Comparison of ENCODE assay signal across 1 cellular context in the genomic region with DNA sequence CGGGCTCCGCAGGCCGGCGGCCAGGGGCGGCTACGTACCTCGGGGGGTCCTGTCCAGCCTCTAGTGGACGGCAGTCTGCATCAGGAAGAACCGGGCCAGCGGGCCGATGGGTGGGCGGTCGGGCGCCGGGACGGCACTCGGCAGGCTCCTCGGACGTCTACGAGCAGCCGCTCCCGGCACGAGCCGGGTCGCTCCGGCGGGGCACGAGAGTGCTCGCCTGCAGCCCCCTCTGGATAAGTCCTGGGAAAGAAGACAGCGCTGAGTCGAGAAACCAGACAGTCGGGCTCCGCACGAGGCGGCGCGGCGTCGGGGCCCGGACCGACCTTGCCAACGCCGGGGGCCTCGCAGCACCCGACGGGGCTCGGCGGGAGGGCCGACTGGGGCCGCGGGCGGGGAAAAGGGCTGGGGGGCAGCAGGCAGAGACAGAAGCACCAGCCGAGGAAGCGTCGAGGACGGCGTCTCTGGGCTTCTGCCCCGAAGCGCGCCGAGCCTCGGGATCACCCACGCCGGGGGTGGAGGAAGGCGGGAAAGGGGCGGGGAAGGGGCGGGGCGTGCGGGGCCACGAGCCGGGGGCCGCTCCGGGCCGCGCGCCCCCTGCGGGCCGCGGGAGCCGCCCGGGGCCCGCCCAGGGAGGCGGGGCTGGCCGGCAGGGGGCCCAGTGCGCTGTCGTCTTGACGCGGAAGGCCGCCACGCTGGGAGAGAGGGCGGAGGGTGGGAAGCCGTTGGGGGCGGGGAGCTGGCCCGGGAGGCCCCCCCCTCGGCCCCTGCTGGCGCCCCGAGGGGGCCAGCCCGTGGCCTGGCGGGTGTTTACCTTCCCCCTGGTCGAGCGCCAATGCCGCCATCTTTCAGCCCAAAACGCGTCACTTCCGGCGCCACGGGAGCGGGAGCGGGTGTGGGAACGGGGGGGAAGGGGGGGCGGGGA.
TF ChIP-seq lines count a peak whose summit lies in the region.

No MANE protein-coding gene starts in this region.

TF ChIP-seq in Ishikawa, 13 proteins besides CTCF, POLR2A, EP300 and RAD21 (continued from another document):
- peak; percentile 23; the same call in 1 of the 2 replicates for TF ChIP-seq CREB1 (IDR thresholded peaks at IDR 0.05; ENCODE audit: low read depth)
- TF ChIP-seq, protein P1, sequence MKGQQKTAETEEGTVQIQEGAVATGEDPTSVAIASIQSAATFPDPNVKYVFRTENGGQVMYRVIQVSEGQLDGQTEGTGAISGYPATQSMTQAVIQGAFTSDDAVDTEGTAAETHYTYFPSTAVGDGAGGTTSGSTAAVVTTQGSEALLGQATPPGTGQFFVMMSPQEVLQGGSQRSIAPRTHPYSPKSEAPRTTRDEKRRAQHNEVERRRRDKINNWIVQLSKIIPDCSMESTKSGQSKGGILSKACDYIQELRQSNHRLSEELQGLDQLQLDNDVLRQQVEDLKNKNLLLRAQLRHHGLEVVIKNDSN (IDR thresholded peaks at IDR 0.05): no peak
- TF ChIP-seq FOXM1 (IDR thresholded peaks at IDR 0.05; ENCODE audit: borderline replicate concordance, low read depth): no peak
- TF ChIP-seq, protein P2, sequence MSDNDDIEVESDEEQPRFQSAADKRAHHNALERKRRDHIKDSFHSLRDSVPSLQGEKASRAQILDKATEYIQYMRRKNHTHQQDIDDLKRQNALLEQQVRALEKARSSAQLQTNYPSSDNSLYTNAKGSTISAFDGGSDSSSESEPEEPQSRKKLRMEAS (IDR thresholded peaks at IDR 0.05): peak; percentile 31; the same call in 1 of the 2 replicates
- peak; percentile 79 for TF ChIP-seq YY1 (IDR thresholded peaks at IDR 0.05; ENCODE audit: low read depth)
